23 cellular contexts compared by ENCODE assay signal in the genomic region with DNA sequence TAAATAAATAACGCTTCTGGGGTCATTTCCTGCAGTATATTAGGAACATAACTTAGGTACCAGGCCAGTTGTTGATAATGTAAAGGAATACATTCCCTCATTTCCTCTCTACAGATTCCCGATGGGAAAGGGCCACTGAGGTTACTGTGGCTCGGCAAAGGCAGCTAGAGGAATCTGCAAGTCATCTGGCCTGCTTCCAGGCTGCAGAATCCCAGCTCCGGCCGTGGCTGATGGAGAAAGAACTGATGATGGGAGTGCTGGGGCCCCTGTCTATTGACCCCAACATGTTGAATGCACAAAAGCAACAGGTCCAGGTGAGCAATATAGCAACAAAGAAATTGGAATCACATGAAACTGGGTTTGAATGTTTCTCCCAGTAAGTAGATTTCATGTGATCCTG.
DNase-seq lines count a peak whose midpoint lies in the region; ATAC-seq and TF ChIP-seq lines count a peak whose summit lies in the region.
"Had no signal": no experiment of that assay in that cellular context is flagged by ENCODE, and none has a peak within 500 bp of the region (broad histone marks: within the 10 kb centered on the region; RNA-seq: fewer than 3 reads in every experiment).

No MANE protein-coding gene starts in this region.

- intact Hi-C loops in heart left ventricle (cut with DNase I) = no loop called here
- intact Hi-C loops in Right ventricle myocardium inferior (cut with DNase I) = loop anchor here (10.0 kb wide), 1 partner anchor 53 kb away; no protein-coding TSS in a partner anchor
- intact Hi-C loops in transverse colon (cut with DNase I; ENCODE audit: low total_unique reads) = no loop called here

- no peak overlapping the region for H3K4ac ChIP-seq in mesenchymal stem cell (ENCODE audit: low read depth in 1 of 2, low read length in 2 of 2)

- no peak overlapping the region for H3K9ac ChIP-seq in mesenchymal stem cell (ENCODE audit: low read length)

- peaks cover 9% of the 10 kb centered on the region for H3K79me1 ChIP-seq in mesenchymal stem cell (replicated peaks; ENCODE audit: low read length, poor library complexity, severe bottlenecking)

- H2BK15ac ChIP-seq in mesenchymal stem cell (ENCODE audit: low read depth, poor library complexity, severe bottlenecking) = no peak overlapping the region

- H2BK12ac ChIP-seq in mesenchymal stem cell (ENCODE audit: low read length in 2 of 2) = no peak overlapping the region

- no peaks in the 10 kb centered on the region for H3K36me3 Mint-ChIP-seq in glutamatergic neuron (ENCODE audit: unreplicated experiment)

- in situ Hi-C loops in transverse colon (cut with MboI; ENCODE audit: low pct_ligation_motif_present in 1 of 4, low pct_unique_long_range_greater_than_20kb in 1 of 4, low sequenced_read_pairs in 3 of 4) = no loop called here

- H4K91ac ChIP-seq in mesenchymal stem cell (ENCODE audit: low read length) = no peak overlapping the region

- TF ChIP-seq POLR2A in heart left ventricle (IDR thresholded peaks at IDR 0.05) = no peak
- no peak for TF ChIP-seq POLR2A in transverse colon (IDR thresholded peaks at IDR 0.05)

- H2BK5ac ChIP-seq in mesenchymal stem cell (ENCODE audit: low read depth, low read length, poor library complexity, severe bottlenecking) = no peak overlapping the region

- TF ChIP-seq EP300 in transverse colon (IDR thresholded peaks at IDR 0.05; ENCODE audit: low read depth) = no peak

- H3K4me1 ChIP-seq in heart left ventricle (peaks cover 0 to 20% (median 0%) of the 10 kb centered on the region in 12 donors), mesenchymal stem cell (ENCODE audit: control insufficient read depth, insufficient read depth, low read depth, low read length) (peaks cover 2% of the 10 kb centered on the region), transverse colon (peaks cover 0 to 4% (median 0%) of the 10 kb centered on the region in 4 donors)
- H3K4me1 ChIP-seq: HAP-1 had no signal

- H3K4me2 ChIP-seq in mesenchymal stem cell (ENCODE audit: low read length, poor library complexity, severe bottlenecking) = no peak overlapping the region

- H3K36me3 ChIP-seq in heart left ventricle (peaks cover 0 to 100% (median 97%) of the 10 kb centered on the region in 9 donors), mesenchymal stem cell (ENCODE audit: control insufficient read depth in 1 of 2, insufficient read depth in 2 of 2, low read depth in 1 of 2, low read length in 2 of 2) (peaks cover 35 to 76% of the 10 kb centered on the region in 2 experiments), transverse colon (peaks cover 0 to 61% (median 21%) of the 10 kb centered on the region in 4 donors)
- H3K36me3 ChIP-seq: HAP-1 had no signal

- H3K4me3 Mint-ChIP-seq in glutamatergic neuron (ENCODE audit: unreplicated experiment) = no peak overlapping the region
- H3K4me3 Mint-ChIP-seq: CD8-positive, alpha-beta T cell; T-helper 2 cell treated with Interferon-gamma antibody and Interleukin-4, amounts not matched to agents 5 μg/mL and 100 μg/mL, for 36 hours had no signal

- no peak for TF ChIP-seq CTCF in heart left ventricle (IDR thresholded peaks at IDR 0.05)
- TF ChIP-seq CTCF in fibroblast of pulmonary artery (IDR thresholded peaks at IDR 0.05; ENCODE audit: low read length, missing control alignments) = no peak
- no peak for TF ChIP-seq CTCF in transverse colon (IDR thresholded peaks at IDR 0.05)
- TF ChIP-seq CTCF in glutamatergic neuron (IDR thresholded peaks at IDR 0.05; ENCODE audit: partially characterized antibody, unreplicated experiment) = no peak

- H3K27ac Mint-ChIP-seq in glutamatergic neuron (ENCODE audit: unreplicated experiment) = no peak overlapping the region
- H3K27ac Mint-ChIP-seq: CD8-positive, alpha-beta T cell; T-helper 2 cell treated with Interferon-gamma antibody and Interleukin-4, amounts not matched to agents 5 μg/mL and 100 μg/mL, for 36 hours had no signal

- H3K14ac ChIP-seq in mesenchymal stem cell (ENCODE audit: low read length in 2 of 2) = no peak overlapping the region

- H3K9me3 Mint-ChIP-seq in glutamatergic neuron (ENCODE audit: unreplicated experiment) = peaks cover 11% of the 10 kb centered on the region
- H3K9me3 Mint-ChIP-seq: CD8-positive, alpha-beta T cell; T-helper 2 cell treated with Interferon-gamma antibody and Interleukin-4, amounts not matched to agents 5 μg/mL and 100 μg/mL, for 36 hours had no signal

- 27 to 39% (median 35%) methylated on average over 5 of the region's 5 CpGs for WGBS in heart left ventricle, 4 donors
- 77% methylated on average over 4 of the region's 5 CpGs for WGBS in mesenchymal stem cell
- WGBS in transverse colon (ENCODE audit: low coverage in 1 of 2), 2 donors = 75% methylated on average over 5 of the region's 5 CpGs; no CpG with 5 or more reads in 1 of the 2 donors

- H3K27me3 Mint-ChIP-seq in glutamatergic neuron (ENCODE audit: unreplicated experiment) = peaks cover 7% of the 10 kb centered on the region

- no peak overlapping the region for H2AK5ac ChIP-seq in mesenchymal stem cell (ENCODE audit: low read length, severe bottlenecking)

- ATAC-seq in heart left ventricle (peak in 2 of 4 donors; percentile 21 to 58), Right ventricle myocardium inferior (no peak), GM19463 (IDR thresholded peaks at IDR 0.05; ENCODE audit: unreplicated experiment) (no peak)
- ATAC-seq: CD8-positive, alpha-beta T cell; SK-N-SH treated with all-trans-retinoic acid at 6 μM for 48 hours; stimulated activated naive CD8-positive, alpha-beta T cell treated with anti-CD3 and anti-CD28 coated beads, Interleukin-15, Interleukin-2, amounts not matched to agents 100 U/mL and 50 U/mL, for 24 hours had no signal

- peak overlapping the region in 4 of 12 donors; percentile 17 to 49 (median 25) for H3K27ac ChIP-seq in heart left ventricle
- peak overlapping the region; percentile 63 for H3K27ac ChIP-seq in mesenchymal stem cell (ENCODE audit: low read length, poor library complexity, severe bottlenecking)
- H3K27ac ChIP-seq in transverse colon = peak overlapping the region in 3 of 4 donors; percentile 11 to 49 (median 12)
- H3K27ac ChIP-seq: RWPE1, VCaP had no signal

- H3K9me3 ChIP-seq in heart left ventricle (no peaks in the 10 kb centered on the region), mesenchymal stem cell (ENCODE audit: control insufficient read depth, low read length) (no peaks in the 10 kb centered on the region), transverse colon (no peaks in the 10 kb centered on the region)
- H3K9me3 ChIP-seq: HAP-1, upper lobe of left lung had no signal

- H3K27me3 ChIP-seq in heart left ventricle (no peaks in the 10 kb centered on the region), mesenchymal stem cell (ENCODE audit: control insufficient read depth in 1 of 2, insufficient read depth in 1 of 2, low read length in 2 of 2) (no peaks in the 10 kb centered on the region), transverse colon (no peaks in the 10 kb centered on the region)
- H3K27me3 ChIP-seq: upper lobe of left lung had no signal

- no peak overlapping the region for H2BK120ac ChIP-seq in mesenchymal stem cell (ENCODE audit: low read depth, low read length)

- H3K18ac ChIP-seq in mesenchymal stem cell (ENCODE audit: low read depth in 1 of 2, low read length in 2 of 2) = no peak overlapping the region

- H2AFZ ChIP-seq in mesenchymal stem cell (ENCODE audit: low read depth, low read length) = no peak overlapping the region

- H3K4me1 Mint-ChIP-seq in glutamatergic neuron (ENCODE audit: low read depth, unreplicated experiment) = no peaks in the 10 kb centered on the region

- DNase-seq in heart left ventricle (peak in 3 of 5 donors; percentile 37 to 74 (median 67)), Right ventricle myocardium inferior (ENCODE audit: missing footprints) (no peak), fibroblast of pulmonary artery (ENCODE audit: low read depth) (peak; percentile 52), mesenchymal stem cell (peak; percentile 59), transverse colon (no peak), NCI-H69 (lab: John Stamatoyannopoulos, UW) (no peak), glutamatergic neuron (no peak)
- DNase-seq: activated CD4-positive, alpha-beta T cell treated with anti-CD3 and anti-CD28 coated beads, Interleukin-2, amount 50 U/mL, for 1 hour; AML-193; CD8-positive, alpha-beta T cell; erythroblast; GDM1; NCI-H1436 treated with DMSO at 0.1 percent for 48 hours; NCI-H524 treated with DMSO at 0.1 percent for 48 hours; stimulated activated CD4-positive, alpha-beta T cell treated with anti-CD3 and anti-CD28 coated beads, Interleukin-4, amount 100 ng/mL, for 24 hours; stimulated activated naive CD8-positive, alpha-beta T cell treated with anti-CD3 and anti-CD28 coated beads, Interleukin-15, Interleukin-2, amounts not matched to agents 100 U/mL and 50 U/mL, for 24 hours; upper lobe of left lung had no signal

- H3K4me3 ChIP-seq in heart left ventricle (no peak overlapping the region), fibroblast of pulmonary artery (replicated peaks; ENCODE audit: low read depth, low read length) (no peak overlapping the region), mesenchymal stem cell (ENCODE audit: insufficient read depth in 1 of 2, low read depth in 1 of 2, low read length in 2 of 2) (no peak overlapping the region), transverse colon (no peak overlapping the region)
- H3K4me3 ChIP-seq: HAP-1, upper lobe of left lung had no signal

- H3K23ac ChIP-seq in mesenchymal stem cell (ENCODE audit: low read length in 2 of 2) = no peak overlapping the region

- H4K8ac ChIP-seq in mesenchymal stem cell (ENCODE audit: low read length) = no peak overlapping the region

Comparison
In these comparisons a context has a peak if more than half of its experiments do, and no peak if none do; other contexts are left out.
1. DNase-seq: peak in heart left ventricle (3 of 5), fibroblast of pulmonary artery (single experiment) and mesenchymal stem cell (single experiment); none in Right ventricle myocardium inferior (single experiment), transverse colon (single experiment), NCI-H69 (single experiment) and glutamatergic neuron (single experiment).